ENCODE assay signal across 15 cellular contexts in the genomic region with DNA sequence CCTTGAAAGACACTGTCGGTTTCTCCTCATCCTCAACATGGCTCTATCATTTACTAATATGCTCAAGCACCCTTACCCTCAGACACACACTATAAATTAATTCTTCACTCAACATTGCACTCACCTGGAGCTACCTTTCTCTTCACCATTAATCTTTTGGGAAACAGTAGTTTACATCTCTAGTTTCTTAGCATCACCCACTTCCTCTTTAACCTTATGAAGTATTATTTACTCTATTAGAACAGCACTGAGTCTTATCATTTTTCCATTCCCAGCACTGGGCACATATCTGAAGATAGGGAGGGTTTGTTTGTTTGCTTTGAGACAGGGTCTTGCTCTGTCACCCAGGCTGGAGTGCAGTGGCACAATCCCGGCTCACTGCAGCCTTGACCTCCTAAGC.
DNase-seq lines count a peak whose midpoint lies in the region; ATAC-seq, FAIRE-seq and TF ChIP-seq lines count a peak whose summit lies in the region.
"Had no signal": no experiment of that assay in that cellular context is flagged by ENCODE, and none has a peak within 500 bp of the region (broad histone marks: within the 10 kb centered on the region; RNA-seq: fewer than 3 reads in every experiment).

No MANE protein-coding gene starts in this region.

- no peaks in the 10 kb centered on the region for H3K36me3 Mint-ChIP-seq in T-helper 17 cell (ENCODE audit: low read depth)
- no peaks in the 10 kb centered on the region for H3K36me3 Mint-ChIP-seq in CD4-positive, alpha-beta T cell (ENCODE audit: low read depth)

- CTCF ChIA-PET in CD4-positive, alpha-beta T cell (lab: Charles Lee), result no interaction called here

- no peak for TF ChIP-seq CTCF in pancreas (IDR thresholded peaks at IDR 0.05)
- TF ChIP-seq CTCF in CD4-positive, alpha-beta T cell (IDR thresholded peaks at IDR 0.05), result no peak

- no peak overlapping the region for H3K4me3 ChIP-seq in pancreas

- H3K36me3 ChIP-seq in pancreas, result no peaks in the 10 kb centered on the region
- H3K36me3 ChIP-seq: WERI-Rb-1 had no signal

- H3K9me3 Mint-ChIP-seq in CD4-positive, alpha-beta T cell, result peaks cover 5% of the 10 kb centered on the region
- H3K9me3 Mint-ChIP-seq: stimulated activated naive CD8-positive, alpha-beta T cell treated with anti-CD3 and anti-CD28 coated beads, Interleukin-15, amount 100 ng/mL, for 72 hours had no signal

- peaks cover 5% of the 10 kb centered on the region for H3K4me1 Mint-ChIP-seq in T-helper 17 cell
- no peaks in the 10 kb centered on the region for H3K4me1 Mint-ChIP-seq in CD4-positive, alpha-beta T cell (ENCODE audit: low read depth)
- H3K4me1 Mint-ChIP-seq: stimulated activated naive CD8-positive, alpha-beta T cell treated with anti-CD3 and anti-CD28 coated beads, Interleukin-15, amount 100 ng/mL, for 72 hours had no signal

- POLR2A ChIA-PET in CD4-positive, alpha-beta T cell (lab: Charles Lee), result no interaction called here

- H3K4me3 Mint-ChIP-seq in T-helper 17 cell, result no peak overlapping the region
- no peak overlapping the region for H3K4me3 Mint-ChIP-seq in CD4-positive, alpha-beta T cell
- H3K4me3 Mint-ChIP-seq: stimulated activated naive CD8-positive, alpha-beta T cell treated with anti-CD3 and anti-CD28 coated beads, Interleukin-15, amount 100 ng/mL, for 72 hours had no signal

- intact Hi-C loops in pancreas (cut with DNase I), result no loop called here
- intact Hi-C loops in CD4-positive, alpha-beta T cell (cut with DNase I, micrococcal nuclease), result loop anchor here in 1 of 2 experiments (5.0 kb wide), 1 partner anchor 366 kb away; no protein-coding TSS in a partner anchor

- ATAC-seq in GM18517 (IDR thresholded peaks at IDR 0.05; ENCODE audit: unreplicated experiment), result peak; percentile 34
- peak; percentile 15 for ATAC-seq in HG02759 (IDR thresholded peaks at IDR 0.05; ENCODE audit: unreplicated experiment)
- ATAC-seq in T-helper 17 cell, result no peak
- ATAC-seq in pancreas, result peak; percentile 39 to 70 (median 63)
- no peak for ATAC-seq in CD4-positive, alpha-beta T cell (ENCODE audit: poor library complexity)
- ATAC-seq in HG03378 (IDR thresholded peaks at IDR 0.05; ENCODE audit: unreplicated experiment), result no peak
- ATAC-seq: stimulated activated naive CD8-positive, alpha-beta T cell treated with anti-CD3 and anti-CD28 coated beads, Interleukin-15, amount 100 ng/mL, for 72 hours had no signal

- no peak for FAIRE-seq in pancreas (lab: Jason Lieb, UNC)

- peak overlapping the region; percentile 47 for H3K27ac Mint-ChIP-seq in T-helper 17 cell
- no peak overlapping the region for H3K27ac Mint-ChIP-seq in CD4-positive, alpha-beta T cell
- H3K27ac Mint-ChIP-seq: stimulated activated naive CD8-positive, alpha-beta T cell treated with anti-CD3 and anti-CD28 coated beads, Interleukin-15, amount 100 ng/mL, for 72 hours had no signal

- DNase-seq in T-helper 17 cell (no peak), pancreas (no peak), DMS 273 (lab: John Stamatoyannopoulos, UW; ENCODE audit: unreplicated experiment) (no peak), NCI-H1048 (lab: John Stamatoyannopoulos, UW) (no peak)
- DNase-seq in CD4-positive, alpha-beta T cell, result no peak
- DNase-seq: activated gamma-delta T cell treated with Interleukin-2 at 50 U/mL for 16 hours, DMS79 treated with DMSO at 0.1 percent for 48 hours, IMR-90, NCI-H1436 had no signal

- H3K4me1 ChIP-seq in pancreas, result peaks cover 0 to 5% (median 4%) of the 10 kb centered on the region in 3 donors
- H3K4me1 ChIP-seq: parathyroid adenoma had no signal

- no peaks in the 10 kb centered on the region for H3K9me3 ChIP-seq in T-helper 17 cell (ENCODE audit: control insufficient read depth, low read length, poor library complexity, severe bottlenecking)
- H3K9me3 ChIP-seq in pancreas, result no peaks in the 10 kb centered on the region
- H3K9me3 ChIP-seq in CD4-positive, alpha-beta T cell (ENCODE audit: control insufficient read depth, low read length), result no peaks in the 10 kb centered on the region

- peak overlapping the region in 2 of 4 donors; percentile 59 to 63 for H3K27ac ChIP-seq in pancreas
- H3K27ac ChIP-seq in CD4-positive, alpha-beta T cell (ENCODE audit: low read depth, low read length), result no peak overlapping the region
- H3K27ac ChIP-seq: parathyroid adenoma, WERI-Rb-1 had no signal

- WGBS in pancreas, 2 donors, result 60 to 65% methylated on average over 2 of the region's 2 CpGs

- H3K27me3 ChIP-seq in pancreas, result no peaks in the 10 kb centered on the region
- no peaks in the 10 kb centered on the region for H3K27me3 ChIP-seq in CD4-positive, alpha-beta T cell (ENCODE audit: control insufficient read depth, insufficient read depth, low read length)

- H3K27me3 Mint-ChIP-seq in T-helper 17 cell, result peaks cover 5% of the 10 kb centered on the region
- no peaks in the 10 kb centered on the region for H3K27me3 Mint-ChIP-seq in CD4-positive, alpha-beta T cell
- H3K27me3 Mint-ChIP-seq: stimulated activated naive CD8-positive, alpha-beta T cell treated with anti-CD3 and anti-CD28 coated beads, Interleukin-15, amount 100 ng/mL, for 72 hours had no signal

Comparison
In these comparisons a context has a peak if more than half of its experiments do, and no peak if none do; other contexts are left out.
1. ATAC-seq: peak in GM18517 (single experiment), HG02759 (single experiment) and pancreas (4 of 4); none in T-helper 17 cell (single experiment), CD4-positive, alpha-beta T cell (single experiment) and HG03378 (single experiment).